ENCODE assay signal across 29 cellular contexts in genomic region chr15:28920781-28921331, GRCh38. TPM values are rescaled to one million over a fixed set of nuclear protein-coding genes. Genes with fewer than 3 reads are reported as not detected.
DNase-seq lines count a peak whose midpoint lies in the region; ATAC-seq lines count a peak whose summit lies in the region.
"Had no signal": no experiment of that assay in that cellular context is flagged by ENCODE, and none has a peak within 500 bp of the region (broad histone marks: within the 10 kb centered on the region; RNA-seq: fewer than 3 reads in every experiment).

No MANE protein-coding gene starts in this region.

- H3K27me3 ChIP-seq in CD4-positive, CD25-positive, alpha-beta regulatory T cell (ENCODE audit: control insufficient read depth, insufficient read depth, low read length) = no peaks in the 10 kb centered on the region
- H3K27me3 ChIP-seq in CD8-positive, alpha-beta memory T cell (ENCODE audit: insufficient read depth, low read length, poor library complexity, severe bottlenecking) = no peaks in the 10 kb centered on the region
- H3K27me3 ChIP-seq: body of pancreas, esophagus muscularis mucosa, transverse colon had no signal

- H3K4me1 Mint-ChIP-seq in CD4-positive, CD25-positive, alpha-beta regulatory T cell = peaks cover 0 to 65% (median 13%) of the 10 kb centered on the region in 4 donors
- peaks cover 41 to 90% (median 61%) of the 10 kb centered on the region in 3 donors for H3K4me1 Mint-ChIP-seq in CD8-positive, alpha-beta memory T cell
- H3K4me1 Mint-ChIP-seq in activated naive CD8-positive, alpha-beta T cell (ENCODE audit: low read depth) = peaks cover 77% of the 10 kb centered on the region
- H3K4me1 Mint-ChIP-seq in natural killer cell treated with Interleukin-12 subunit alpha and Interleukin-12 subunit beta and Interleukin-15 and Interleukin-18, amount 100 ng/mL, for 72 hours (ENCODE audit: low read depth in 2 of 2) = peaks cover 47 to 52% of the 10 kb centered on the region in 2 donors

- no peak overlapping the region for H3K4me3 ChIP-seq in CD4-positive, CD25-positive, alpha-beta regulatory T cell (ENCODE audit: low read depth, low read length)
- peak overlapping the region; percentile 11 for H3K4me3 ChIP-seq in CD8-positive, alpha-beta memory T cell (ENCODE audit: low read length)
- H3K4me3 ChIP-seq: body of pancreas, esophagus muscularis mucosa, GM12878, PC-9, psoas muscle, skin epidermis, stomach, transverse colon had no signal

- H3K27ac ChIP-seq in CD4-positive, CD25-positive, alpha-beta regulatory T cell (ENCODE audit: insufficient read depth, low read length, poor library complexity, severe bottlenecking) = no peak overlapping the region
- no peak overlapping the region for H3K27ac ChIP-seq in CD8-positive, alpha-beta memory T cell (ENCODE audit: low read depth, low read length)
- H3K27ac ChIP-seq: body of pancreas, esophagus muscularis mucosa, PC-9, psoas muscle, skin epidermis, stomach, transverse colon had no signal

- peaks cover 13% of the 10 kb centered on the region for H3K36me3 Mint-ChIP-seq in CD4-positive, CD25-positive, alpha-beta regulatory T cell
- peaks cover 0 to 33% (median 7%) of the 10 kb centered on the region in 3 donors for H3K36me3 Mint-ChIP-seq in CD8-positive, alpha-beta memory T cell
- H3K36me3 Mint-ChIP-seq in activated naive CD8-positive, alpha-beta T cell = peaks cover 7% of the 10 kb centered on the region
- H3K36me3 Mint-ChIP-seq in natural killer cell treated with Interleukin-12 subunit alpha and Interleukin-12 subunit beta and Interleukin-15 and Interleukin-18, amount 100 ng/mL, for 72 hours = no peaks in the 10 kb centered on the region

- no peaks in the 10 kb centered on the region for H3K9me3 ChIP-seq in CD4-positive, CD25-positive, alpha-beta regulatory T cell (ENCODE audit: control insufficient read depth in 2 of 2, low read length in 2 of 2)
- H3K9me3 ChIP-seq in CD8-positive, alpha-beta memory T cell (ENCODE audit: low read length) = no peaks in the 10 kb centered on the region
- H3K9me3 ChIP-seq: body of pancreas, Caco-2, esophagus muscularis mucosa, psoas muscle, stomach, transverse colon had no signal

- no peaks in the 10 kb centered on the region for H3K27me3 Mint-ChIP-seq in CD4-positive, CD25-positive, alpha-beta regulatory T cell
- no peaks in the 10 kb centered on the region for H3K27me3 Mint-ChIP-seq in CD8-positive, alpha-beta memory T cell
- H3K27me3 Mint-ChIP-seq in activated naive CD8-positive, alpha-beta T cell = no peaks in the 10 kb centered on the region
- no peaks in the 10 kb centered on the region for H3K27me3 Mint-ChIP-seq in natural killer cell treated with Interleukin-12 subunit alpha and Interleukin-12 subunit beta and Interleukin-15 and Interleukin-18, amount 100 ng/mL, for 72 hours

- H3K27ac Mint-ChIP-seq in CD4-positive, CD25-positive, alpha-beta regulatory T cell = peak overlapping the region; percentile 18 to 55 (median 41)
- peak overlapping the region; percentile 6 to 80 (median 56) for H3K27ac Mint-ChIP-seq in CD8-positive, alpha-beta memory T cell
- peak overlapping the region; percentile 75 for H3K27ac Mint-ChIP-seq in activated naive CD8-positive, alpha-beta T cell
- peak overlapping the region; percentile 16 for H3K27ac Mint-ChIP-seq in natural killer cell treated with Interleukin-12 subunit alpha and Interleukin-12 subunit beta and Interleukin-15 and Interleukin-18, amount 100 ng/mL, for 72 hours

- no peak for ATAC-seq in CD4-positive, CD25-positive, alpha-beta regulatory T cell (ENCODE audit: low read depth in 2 of 2)
- no peak for ATAC-seq in natural killer cell treated with Interleukin-12 subunit alpha and Interleukin-12 subunit beta and Interleukin-15 and Interleukin-18, amount 100 ng/mL, for 72 hours
- ATAC-seq in GM18909 (IDR thresholded peaks at IDR 0.05; ENCODE audit: poor library complexity, unreplicated experiment) = no peak
- no peak for ATAC-seq in left colon
- ATAC-seq: body of pancreas, GM12878, HCT116, psoas muscle had no signal

- CTCF ChIA-PET in CD8-positive, alpha-beta memory T cell (lab: Charles Lee) = interaction anchor here (0.7 to 2.5 kb wide), 11 partner anchors 15 to 169 kb away, joined by 3 to 10 read pairs (median 4); partner anchors contain the start of gene APBA2

- H3K4me1 ChIP-seq in CD4-positive, CD25-positive, alpha-beta regulatory T cell (ENCODE audit: control insufficient read depth, insufficient read depth, low read length, poor library complexity, severe bottlenecking) = no peaks in the 10 kb centered on the region
- H3K4me1 ChIP-seq in CD8-positive, alpha-beta memory T cell (ENCODE audit: insufficient read depth, low read length) = peaks cover 42% of the 10 kb centered on the region
- H3K4me1 ChIP-seq: body of pancreas, Caco-2, esophagus muscularis mucosa, psoas muscle, stomach, transverse colon had no signal

- H3K9me3 Mint-ChIP-seq in CD4-positive, CD25-positive, alpha-beta regulatory T cell = peaks cover 0 to 2% (median 0%) of the 10 kb centered on the region in 7 donors
- no peaks in the 10 kb centered on the region for H3K9me3 Mint-ChIP-seq in CD8-positive, alpha-beta memory T cell
- H3K9me3 Mint-ChIP-seq in activated naive CD8-positive, alpha-beta T cell (ENCODE audit: low read depth) = no peaks in the 10 kb centered on the region
- H3K9me3 Mint-ChIP-seq in natural killer cell treated with Interleukin-12 subunit alpha and Interleukin-12 subunit beta and Interleukin-15 and Interleukin-18, amount 100 ng/mL, for 72 hours = no peaks in the 10 kb centered on the region

- no peak for DNase-seq in CD4-positive, CD25-positive, alpha-beta regulatory T cell
- DNase-seq in CD8-positive, alpha-beta memory T cell = peak in 1 of 5 donors; percentile 36
- peak; percentile 35 for DNase-seq in natural killer cell treated with Interleukin-12 subunit alpha and Interleukin-12 subunit beta and Interleukin-15 and Interleukin-18, amount 100 ng/mL, for 72 hours (ENCODE audit: low spot score)
- no peak for DNase-seq in NCI-H2081 (lab: John Stamatoyannopoulos, UW)
- DNase-seq in NCI-H146 treated with DMSO at 0.1 percent for 48 hours (lab: John Stamatoyannopoulos, UW; ENCODE audit: unreplicated experiment) = no peak
- no peak for DNase-seq in left colon
- DNase-seq: activated CD4-positive, alpha-beta T cell treated with anti-CD3 and anti-CD28 coated beads, Interleukin-2, amount 50 U/mL, for 1 hour; activated CD8-positive, alpha-beta memory T cell treated with anti-CD3 and anti-CD28 coated beads, Interleukin-2, amount 50 U/mL, for 48 hours; body of pancreas; Caco-2; DMS79 treated with DMSO at 0.1 percent for 48 hours; effector CD8-positive, alpha-beta T cell; hypothalamus; KG1; NCI-H2029 treated with DMSO at 0.1 percent for 48 hours; NCI-H446; PC-9; psoas muscle; SIG-M5; stimulated activated CD4-positive, alpha-beta T cell treated with anti-CD3 and anti-CD28 coated beads, Interleukin-2, amount 100 ng/mL, for 48 hours; stomach; transverse colon had no signal

- H3K4me3 Mint-ChIP-seq in CD4-positive, CD25-positive, alpha-beta regulatory T cell = peak overlapping the region in 2 of 4 donors; percentile 7 to 25
- H3K4me3 Mint-ChIP-seq in CD8-positive, alpha-beta memory T cell = peak overlapping the region; percentile 13 to 90 (median 62)
- H3K4me3 Mint-ChIP-seq in activated naive CD8-positive, alpha-beta T cell = peak overlapping the region; percentile 74
- H3K4me3 Mint-ChIP-seq in natural killer cell treated with Interleukin-12 subunit alpha and Interleukin-12 subunit beta and Interleukin-15 and Interleukin-18, amount 100 ng/mL, for 72 hours = peak overlapping the region; percentile 61

- POLR2A ChIA-PET in CD8-positive, alpha-beta memory T cell (lab: Charles Lee) = interaction anchor here (1.3 to 2.8 kb wide), 3 partner anchors 17 to 34 kb away, joined by 3 to 15 read pairs (median 4); partner anchors contain the start of gene APBA2

- intact Hi-C loops in left colon (cut with DNase I, micrococcal nuclease) = no loop called here

- peaks cover 3% of the 10 kb centered on the region for H3K36me3 ChIP-seq in CD4-positive, CD25-positive, alpha-beta regulatory T cell (ENCODE audit: control insufficient read depth, insufficient read depth, low read length)
- peaks cover 7% of the 10 kb centered on the region for H3K36me3 ChIP-seq in CD8-positive, alpha-beta memory T cell (ENCODE audit: insufficient read depth, low read length)
- H3K36me3 ChIP-seq: esophagus muscularis mucosa, stomach, transverse colon had no signal

RNA-seq across cellular contexts. Expression of gene APBA2, which starts 35.1 kb away (rescaled TPM):
- total RNA-seq in CD4-positive, CD25-positive, alpha-beta regulatory T cell = 13.9 TPM
- polyA plus RNA-seq in CD4-positive, CD25-positive, alpha-beta regulatory T cell = 10 to 100 TPM in 2 of 4 donors, 1 to 10 TPM in 2; 8.6 to 24.2 (median 15.5) TPM
- 10 to 100 TPM; 15.7 to 18.0 TPM for total RNA-seq in CD8-positive, alpha-beta memory T cell
- polyA plus RNA-seq in CD8-positive, alpha-beta memory T cell = 38.8 TPM
- 10 to 100 TPM in 1 of 2 donors, 1 to 10 TPM in 1; 6.0 to 19.4 TPM for total RNA-seq in natural killer cell treated with Interleukin-12 subunit alpha and Interleukin-12 subunit beta and Interleukin-15 and Interleukin-18, amount 100 ng/mL, for 72 hours
- 1 to 10 TPM; 1.2 to 1.6 TPM for total RNA-seq in left colon
- total RNA-seq: Caco-2, HT-29, PC-9 had no signal

Comparison
In these comparisons a context has a peak if more than half of its experiments do, and no peak if none do; other contexts are left out.
1. H3K27ac Mint-ChIP-seq: peak in every context shown above with its lines; median percentile 75 in activated naive CD8-positive, alpha-beta T cell; 56 in CD8-positive, alpha-beta memory T cell; 41 in CD4-positive, CD25-positive, alpha-beta regulatory T cell; 16 in natural killer cell treated with Interleukin-12 subunit alpha and Interleukin-12 subunit beta and Interleukin-15 and Interleukin-18, amount 100 ng/mL, for 72 hours.